In the genomic region with DNA sequence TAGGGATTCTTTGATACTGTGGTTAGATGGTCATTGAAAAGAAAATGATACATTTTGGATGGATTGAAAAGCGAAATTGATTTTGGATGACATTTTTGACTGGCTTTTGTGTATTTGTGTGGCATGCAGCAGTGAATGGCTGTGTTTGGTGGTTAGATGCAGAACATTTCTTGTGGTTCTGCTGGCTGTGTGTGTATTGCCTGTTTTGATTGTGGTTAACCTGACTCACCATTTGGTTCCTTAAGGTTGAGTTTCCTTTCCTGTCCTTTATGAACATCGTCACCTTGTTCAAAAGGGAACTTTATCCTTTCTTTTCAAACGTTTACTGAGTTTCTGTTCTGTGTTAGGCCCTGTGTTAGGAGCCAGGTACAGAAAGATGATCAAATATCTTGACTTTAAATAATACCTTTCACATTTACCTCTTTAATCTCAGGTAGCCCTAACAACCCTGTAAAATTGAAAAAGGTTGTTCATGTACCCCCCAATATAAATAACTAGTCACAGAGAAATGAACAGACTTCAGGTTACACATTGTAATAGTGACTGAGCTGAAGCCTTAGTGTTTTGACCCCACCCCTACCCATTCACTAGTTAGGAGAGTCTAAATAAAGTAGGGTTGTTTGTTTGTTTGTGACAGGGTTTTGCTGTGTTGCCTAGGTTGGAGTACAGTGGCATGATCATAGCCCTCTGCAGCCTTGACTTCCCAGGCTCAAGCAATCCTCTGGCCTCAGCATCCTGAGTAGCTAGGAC, we compare ENCODE assay signal across 8 cellular contexts.
A peak's percentile ranks its signal among the peaks of the same experiment; 100 is the strongest.
DNase-seq lines count a peak whose midpoint lies in the region; ATAC-seq lines count a peak whose summit lies in the region.

No MANE protein-coding gene starts in this region.

- H3K9me3 Mint-ChIP-seq in activated naive CD4-positive, alpha-beta T cell treated with anti-CD3 and anti-CD28 coated beads, Interleukin-2, amount 10 ng/mL, durations not matched to agents 7 days and 5 days, result no peaks in the 10 kb centered on the region

- peak overlapping the region; percentile 8 for H3K4me3 Mint-ChIP-seq in activated naive CD4-positive, alpha-beta T cell treated with anti-CD3 and anti-CD28 coated beads, Interleukin-2, amount 10 ng/mL, durations not matched to agents 7 days and 5 days

- no peak overlapping the region for H3K4me3 ChIP-seq in skeletal muscle cell (ENCODE audit: low read depth, low read length)

- CTCF ChIA-PET in activated naive CD4-positive, alpha-beta T cell treated with anti-CD3 and anti-CD28 coated beads, Interleukin-2, amount 10 ng/mL, durations not matched to agents 7 days and 5 days (lab: Charles Lee), result no interaction called here

- DNase-seq in SKM-1 treated with dmso at 0.1 percent for 144 hours (lab: John Stamatoyannopoulos, UW; ENCODE audit: unreplicated experiment), result peak; percentile 27
- no peak for DNase-seq in SKM-1 (lab: John Stamatoyannopoulos, UW; ENCODE audit: unreplicated experiment)
- peak; percentile 62 for DNase-seq in activated naive CD4-positive, alpha-beta T cell treated with anti-CD3 and anti-CD28 coated beads, Interleukin-2, amount 10 ng/mL, durations not matched to agents 7 days and 5 days
- peak; percentile 50 for DNase-seq in skeletal muscle cell (ENCODE audit: low read depth)
- DNase-seq in middle frontal gyrus (ENCODE audit: extremely low spot score, low spot score), result no peak
- DNase-seq in RKO (ENCODE audit: low spot score), result no peak
- DNase-seq in activated CD4-positive, CD25-positive, alpha-beta regulatory T cell treated with anti-CD3 and anti-CD28 coated beads, Interleukin-2, amount 50 U/mL, for 72 hours, result no peak

- H3K27ac Mint-ChIP-seq in activated naive CD4-positive, alpha-beta T cell treated with anti-CD3 and anti-CD28 coated beads, Interleukin-2, amount 10 ng/mL, durations not matched to agents 7 days and 5 days, result peak overlapping the region; percentile 50

- ATAC-seq in HG03571 (IDR thresholded peaks at IDR 0.05; ENCODE audit: unreplicated experiment), result peak; percentile 53

- H3K36me3 Mint-ChIP-seq in activated naive CD4-positive, alpha-beta T cell treated with anti-CD3 and anti-CD28 coated beads, Interleukin-2, amount 10 ng/mL, durations not matched to agents 7 days and 5 days, result peaks cover 1% of the 10 kb centered on the region

- H3K4me1 Mint-ChIP-seq in activated naive CD4-positive, alpha-beta T cell treated with anti-CD3 and anti-CD28 coated beads, Interleukin-2, amount 10 ng/mL, durations not matched to agents 7 days and 5 days, result peaks cover 32% of the 10 kb centered on the region

- H3K27me3 Mint-ChIP-seq in activated naive CD4-positive, alpha-beta T cell treated with anti-CD3 and anti-CD28 coated beads, Interleukin-2, amount 10 ng/mL, durations not matched to agents 7 days and 5 days, result peaks cover 75% of the 10 kb centered on the region

Comparison
In these comparisons a context has a peak if more than half of its experiments do, and no peak if none do; other contexts are left out.
1. DNase-seq: peak in SKM-1 treated with dmso at 0.1 percent for 144 hours (single experiment), activated naive CD4-positive, alpha-beta T cell treated with anti-CD3 and anti-CD28 coated beads, Interleukin-2, amount 10 ng/mL, durations not matched to agents 7 days and 5 days (single experiment) and skeletal muscle cell (single experiment); none in SKM-1 (single experiment), middle frontal gyrus (single experiment), RKO (single experiment) and activated CD4-positive, CD25-positive, alpha-beta regulatory T cell treated with anti-CD3 and anti-CD28 coated beads, Interleukin-2, amount 50 U/mL, for 72 hours (single experiment).